Comparison of ENCODE assay signal across 15 cellular contexts in genomic region chr3:29291262-29291981, GRCh38. TPM values are rescaled to one million over a fixed set of nuclear protein-coding genes. Genes with fewer than 3 reads are reported as not detected.
DNase-seq lines count a peak whose midpoint lies in the region; ATAC-seq and TF ChIP-seq lines count a peak whose summit lies in the region.
"Had no signal": no experiment of that assay in that cellular context is flagged by ENCODE, and none has a peak within 500 bp of the region (broad histone marks: within the 10 kb centered on the region; RNA-seq: fewer than 3 reads in every experiment).

No MANE protein-coding gene starts in this region.

- peaks cover 0 to 34% of the 10 kb centered on the region in 2 donors for H3K4me1 ChIP-seq in right atrium auricular region
- H3K4me1 ChIP-seq in endodermal cell (ENCODE audit: control insufficient read depth, insufficient read depth, low read length): peaks cover 3% of the 10 kb centered on the region
- H3K4me1 ChIP-seq in right lobe of liver: peaks cover 0 to 13% (median 4%) of the 10 kb centered on the region in 4 donors
- H3K4me1 ChIP-seq in aorta (ENCODE audit: control insufficient read depth in 1 of 2, insufficient read depth in 2 of 2, low read length in 2 of 2): peaks cover 3 to 9% of the 10 kb centered on the region in 2 donors

- ATAC-seq in Right ventricle myocardium superior (ENCODE audit: poor library complexity) (peak; percentile 62), right lobe of liver (peak; percentile 97 to 100 (median 98)), aorta (ENCODE audit: low FRiP score) (peak; percentile 33), GM18511 (IDR thresholded peaks at IDR 0.05; ENCODE audit: unreplicated experiment) (no peak)
- no peak for ATAC-seq in naive thymus-derived CD8-positive, alpha-beta T cell

- POLR2A ChIA-PET in naive thymus-derived CD8-positive, alpha-beta T cell (lab: Charles Lee): no interaction called here

- intact Hi-C loops in Right ventricle myocardium superior (cut with DNase I): no loop called here
- intact Hi-C loops in right lobe of liver (cut with DNase I): no loop called here
- intact Hi-C loops in aorta (cut with DNase I): no loop called here

- no peak for TF ChIP-seq POLR2A in right lobe of liver (IDR thresholded peaks at IDR 0.05)

- no peaks in the 10 kb centered on the region for H3K9me3 ChIP-seq in right atrium auricular region
- no peaks in the 10 kb centered on the region for H3K9me3 ChIP-seq in endodermal cell (ENCODE audit: control insufficient read depth, low read length)
- H3K9me3 ChIP-seq in right lobe of liver: no peaks in the 10 kb centered on the region
- no peaks in the 10 kb centered on the region for H3K9me3 ChIP-seq in aorta (ENCODE audit: control insufficient read depth, low read length)
- H3K9me3 ChIP-seq: tibial artery had no signal

- H3K36me3 ChIP-seq in right atrium auricular region (no peaks in the 10 kb centered on the region), endodermal cell (ENCODE audit: control insufficient read depth, insufficient read depth, low read length) (no peaks in the 10 kb centered on the region), right lobe of liver (no peaks in the 10 kb centered on the region), aorta (ENCODE audit: control insufficient read depth in 1 of 2, insufficient read depth in 2 of 2, low read length in 1 of 2) (no peaks in the 10 kb centered on the region)
- H3K36me3 ChIP-seq: tibial artery had no signal

- no peak for TF ChIP-seq CTCF in right atrium auricular region (IDR thresholded peaks at IDR 0.05)
- TF ChIP-seq CTCF in endodermal cell (conservative IDR thresholded peaks at IDR 0.05): no peak
- TF ChIP-seq CTCF in right lobe of liver (IDR thresholded peaks at IDR 0.05): no peak

- peaks cover 21% of the 10 kb centered on the region for H3K4me1 Mint-ChIP-seq in endodermal cell
- no peaks in the 10 kb centered on the region for H3K4me1 Mint-ChIP-seq in naive thymus-derived CD8-positive, alpha-beta T cell
- H3K4me1 Mint-ChIP-seq: activated naive CD8-positive, alpha-beta T cell treated with anti-CD3 and anti-CD28 coated beads, Interleukin-2, amount 10 ng/mL, durations not matched to agents 7 days and 5 days; central memory CD8-positive, alpha-beta T cell had no signal

- no peak overlapping the region for H3K9ac ChIP-seq in endodermal cell (ENCODE audit: extremely low read depth, low read length, poor library complexity, severe bottlenecking)

- H3K36me3 Mint-ChIP-seq in endodermal cell (ENCODE audit: low read depth): no peaks in the 10 kb centered on the region
- no peaks in the 10 kb centered on the region for H3K36me3 Mint-ChIP-seq in naive thymus-derived CD8-positive, alpha-beta T cell
- H3K36me3 Mint-ChIP-seq: activated naive CD8-positive, alpha-beta T cell treated with anti-CD3 and anti-CD28 coated beads, Interleukin-2, amount 10 ng/mL, durations not matched to agents 7 days and 5 days had no signal

- H3K27ac Mint-ChIP-seq in endodermal cell: peak overlapping the region; percentile 57
- H3K27ac Mint-ChIP-seq in naive thymus-derived CD8-positive, alpha-beta T cell: no peak overlapping the region
- H3K27ac Mint-ChIP-seq: activated naive CD8-positive, alpha-beta T cell treated with anti-CD3 and anti-CD28 coated beads, Interleukin-2, amount 10 ng/mL, durations not matched to agents 7 days and 5 days had no signal

- DNase-seq in Right ventricle myocardium superior (no peak), right atrium auricular region (ENCODE audit: low spot score) (no peak), endodermal cell (no peak), right lobe of liver (peak in 1 of 3 donors; percentile 59), aorta (no peak), NCI-H345 treated with DMSO at 0.1 percent for 48 hours (lab: John Stamatoyannopoulos, UW; ENCODE audit: unreplicated experiment) (no peak)
- no peak for DNase-seq in naive thymus-derived CD8-positive, alpha-beta T cell
- DNase-seq: activated naive CD8-positive, alpha-beta T cell treated with anti-CD3 and anti-CD28 coated beads, Interleukin-2, amount 10 ng/mL, durations not matched to agents 7 days and 5 days; activated T-cell treated with anti-CD3 and anti-CD28 coated beads, Interleukin-2, amount 50 U/mL, for 1 hour; NCI-H2029 treated with DMSO at 0.1 percent for 48 hours; NCI-H774; stimulated activated CD4-positive, alpha-beta T cell treated with anti-CD3 and anti-CD28 coated beads, Interleukin-1b, Interleukin-23, amount 100 ng/mL, for 48 hours; tibial artery had no signal

- 88 to 93% methylated on average over 4 of the region's 4 CpGs for WGBS in endodermal cell (ENCODE audit: insufficient coverage in 1 of 2, insufficient read length in 1 of 2), 2 experiments
- WGBS in right lobe of liver (ENCODE audit: insufficient coverage, low coverage, low lambda C conversion rate, missing lambda C conversion rate): 39% methylated on average over 4 of the region's 4 CpGs
- 53 to 59% methylated on average over 4 of the region's 4 CpGs for WGBS in aorta, 2 donors

- H3K27me3 ChIP-seq in right atrium auricular region (no peaks in the 10 kb centered on the region), endodermal cell (ENCODE audit: control insufficient read depth, insufficient read depth, low read length, poor library complexity, severe bottlenecking) (no peaks in the 10 kb centered on the region), right lobe of liver (peaks cover 0 to 6% of the 10 kb centered on the region in 2 donors), aorta (ENCODE audit: control insufficient read depth in 1 of 2, insufficient read depth in 2 of 2, low read length in 1 of 2) (no peaks in the 10 kb centered on the region)
- H3K27me3 ChIP-seq: tibial artery had no signal

- no peaks in the 10 kb centered on the region for H3K9me3 Mint-ChIP-seq in endodermal cell
- no peaks in the 10 kb centered on the region for H3K9me3 Mint-ChIP-seq in naive thymus-derived CD8-positive, alpha-beta T cell
- H3K9me3 Mint-ChIP-seq: central memory CD8-positive, alpha-beta T cell had no signal

- H3K4me3 ChIP-seq in right atrium auricular region: no peak overlapping the region
- H3K4me3 ChIP-seq in endodermal cell (ENCODE audit: low read length): no peak overlapping the region
- H3K4me3 ChIP-seq in right lobe of liver: no peak overlapping the region
- H3K4me3 ChIP-seq in aorta (ENCODE audit: low read length in 2 of 2): no peak overlapping the region
- H3K4me3 ChIP-seq: tibial artery had no signal

- no peaks in the 10 kb centered on the region for H3K27me3 Mint-ChIP-seq in endodermal cell (ENCODE audit: insufficient read depth)
- peaks cover 0 to 14% (median 1%) of the 10 kb centered on the region in 5 donors for H3K27me3 Mint-ChIP-seq in naive thymus-derived CD8-positive, alpha-beta T cell
- H3K27me3 Mint-ChIP-seq: central memory CD8-positive, alpha-beta T cell had no signal

- H3K27ac ChIP-seq in right atrium auricular region: peak overlapping the region in 1 of 2 donors; percentile 34
- no peak overlapping the region for H3K27ac ChIP-seq in endodermal cell (ENCODE audit: low read depth, low read length)
- no peak overlapping the region for H3K27ac ChIP-seq in right lobe of liver
- no peak overlapping the region for H3K27ac ChIP-seq in aorta (ENCODE audit: low read depth in 1 of 2, low read length in 2 of 2)

- H3K4me3 Mint-ChIP-seq in endodermal cell: no peak overlapping the region
- H3K4me3 Mint-ChIP-seq in naive thymus-derived CD8-positive, alpha-beta T cell: no peak overlapping the region
- H3K4me3 Mint-ChIP-seq: activated naive CD8-positive, alpha-beta T cell treated with anti-CD3 and anti-CD28 coated beads, Interleukin-2, amount 10 ng/mL, durations not matched to agents 7 days and 5 days; central memory CD8-positive, alpha-beta T cell had no signal

RNA-seq across cellular contexts. Expression of gene RBMS3, which starts 10.6 kb away (rescaled TPM):
- total RNA-seq in Right ventricle myocardium superior (25.3 TPM), right atrium auricular region (10 to 100 TPM; 27.3 to 51.4 TPM), endodermal cell (1 to 10 TPM; 2.0 to 7.3 TPM), right lobe of liver (10 to 100 TPM in 2 of 6 experiments, 1 to 10 TPM in 4; 6.3 to 11.5 (median 8.3) TPM), aorta (100 to 1,000 TPM; 157 to 203 TPM)
- polyA plus RNA-seq in endodermal cell (2013, experiment 1 of 2): 8.8 TPM
- 7.5 TPM for polyA plus RNA-seq in endodermal cell (2013, experiment 2 of 2)
- 10 to 100 TPM; 26.8 to 32.9 TPM for polyA plus RNA-seq in aorta
- not detected for total RNA-seq in naive thymus-derived CD8-positive, alpha-beta T cell
- polyA plus RNA-seq in naive thymus-derived CD8-positive, alpha-beta T cell: not detected

Comparison
In these comparisons a context has a peak if more than half of its experiments do, and no peak if none do; other contexts are left out.
1. ATAC-seq: peak in Right ventricle myocardium superior (single experiment), right lobe of liver (4 of 4) and aorta (single experiment); none in naive thymus-derived CD8-positive, alpha-beta T cell (0 of 2) and GM18511 (single experiment).